In genomic region chr3:62567097-62568021, GRCh38 we compare ENCODE assay signal across 12 cellular contexts.
A peak's percentile ranks its signal among the peaks of the same experiment; 100 is the strongest.
DNase-seq lines count a peak whose midpoint lies in the region; FAIRE-seq and TF ChIP-seq lines count a peak whose summit lies in the region.
"Had no signal": no experiment of that assay in that cellular context is flagged by ENCODE, and none has a peak within 500 bp of the region (broad histone marks: within the 10 kb centered on the region; RNA-seq: fewer than 3 reads in every experiment).

No MANE protein-coding gene starts in this region.

- H3K9me3 ChIP-seq in esophagus squamous epithelium (no peaks in the 10 kb centered on the region), WERI-Rb-1 (ENCODE audit: severe bottlenecking) (no peaks in the 10 kb centered on the region)

- H3K27me3 ChIP-seq in esophagus squamous epithelium: peaks cover 0 to 17% (median 0%) of the 10 kb centered on the region in 4 donors
- H3K27me3 ChIP-seq in WERI-Rb-1 (ENCODE audit: insufficient read depth, low read depth, severe bottlenecking): no peaks in the 10 kb centered on the region

- H3K27ac ChIP-seq in esophagus squamous epithelium (no peak overlapping the region), WERI-Rb-1 (no peak overlapping the region)
- H3K27ac ChIP-seq: PC-9 had no signal

- intact Hi-C loops in esophagus squamous epithelium (cut with DNase I): no loop called here

- H3K4me1 ChIP-seq in esophagus squamous epithelium: peaks cover 0 to 9% (median 0%) of the 10 kb centered on the region in 3 donors

- FAIRE-seq in RCC 7860 (lab: Jason Lieb, UNC): peak; percentile 56

- H3K4me3 ChIP-seq in AG10803 (ENCODE audit: low read length): no peak overlapping the region
- no peak overlapping the region for H3K4me3 ChIP-seq in fibroblast of pulmonary artery (replicated peaks; ENCODE audit: low read depth, low read length)
- no peak overlapping the region for H3K4me3 ChIP-seq in esophagus squamous epithelium
- no peak overlapping the region for H3K4me3 ChIP-seq in WERI-Rb-1 (ENCODE audit: low read depth, low read length)
- H3K4me3 ChIP-seq: PC-9 had no signal

- H3K36me3 ChIP-seq in esophagus squamous epithelium (no peaks in the 10 kb centered on the region), WERI-Rb-1 (peaks cover 32% of the 10 kb centered on the region)

- WGBS in esophagus squamous epithelium, 2 donors: 33 to 54% methylated on average over 9 to 11 of the region's 11 CpGs

- no peak for TF ChIP-seq POLR2A in esophagus squamous epithelium (IDR thresholded peaks at IDR 0.05)

- DNase-seq in AG10803 (ENCODE audit: low read depth) (peak; percentile 90), RCC 7860 (ENCODE audit: low spot score) (no peak), fibroblast of pulmonary artery (ENCODE audit: low read depth) (peak; percentile 88), occipital lobe (lab: John Stamatoyannopoulos, UW) (peak; percentile 35), esophagus squamous epithelium (lab: John Stamatoyannopoulos, UW) (no peak), WERI-Rb-1 (no peak), SHP77 (lab: John Stamatoyannopoulos, UW) (no peak), NCI-H1105 treated with DMSO at 0.1 percent for 48 hours (lab: John Stamatoyannopoulos, UW) (no peak)
- DNase-seq: activated CD4-positive, alpha-beta T cell treated with anti-CD3 and anti-CD28 coated beads for 1 hour; glutamatergic neuron; NCI-H1436 treated with DMSO at 0.1 percent for 48 hours had no signal

- TF ChIP-seq CTCF in AG10803 (conservative IDR thresholded peaks at IDR 0.05; ENCODE audit: low read length) (no peak), fibroblast of pulmonary artery (IDR thresholded peaks at IDR 0.05; ENCODE audit: low read length, missing control alignments) (no peak), esophagus squamous epithelium (IDR thresholded peaks at IDR 0.05) (no peak), WERI-Rb-1 (IDR thresholded peaks at IDR 0.05; ENCODE audit: low read depth, low read length) (no peak)

Comparison
In these comparisons a context has a peak if more than half of its experiments do, and no peak if none do; other contexts are left out.
1. DNase-seq: peak in AG10803 (single experiment), fibroblast of pulmonary artery (single experiment) and occipital lobe (single experiment); none in RCC 7860 (single experiment), esophagus squamous epithelium (single experiment), WERI-Rb-1 (single experiment), SHP77 (0 of 2) and NCI-H1105 treated with DMSO at 0.1 percent for 48 hours (single experiment).